8 cellular contexts compared by ENCODE assay signal in the genomic region with DNA sequence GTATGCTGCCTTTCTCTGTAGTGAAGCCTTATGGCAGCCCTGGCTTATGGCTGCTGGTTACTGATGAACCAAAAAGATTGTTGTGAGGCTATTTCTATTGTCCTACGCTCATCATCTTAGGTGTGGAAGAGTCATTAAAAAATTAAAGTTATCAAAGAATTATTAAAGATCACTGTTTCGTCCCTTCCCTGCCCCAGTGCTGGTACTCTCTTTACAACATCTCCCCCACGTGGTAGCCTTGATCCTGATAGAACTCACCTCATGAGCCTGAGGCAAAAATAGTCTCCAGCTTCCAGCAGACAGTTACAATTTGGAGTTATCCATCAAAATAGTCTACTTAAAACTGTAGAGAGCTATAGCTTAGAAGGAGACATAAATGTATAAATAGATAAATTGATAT.
DNase-seq lines count a peak whose midpoint lies in the region; ATAC-seq, FAIRE-seq and TF ChIP-seq lines count a peak whose summit lies in the region.

No MANE protein-coding gene starts in this region.

- peaks cover 30% of the 10 kb centered on the region for H3K27me3 ChIP-seq in endodermal cell (ENCODE audit: control insufficient read depth, insufficient read depth, low read length, poor library complexity, severe bottlenecking)
- H3K27me3 ChIP-seq in body of pancreas, result no peaks in the 10 kb centered on the region

- H3K4me1 Mint-ChIP-seq in Calu3 (ENCODE audit: low read depth, unreplicated experiment) (no peaks in the 10 kb centered on the region), endodermal cell (peaks cover 8% of the 10 kb centered on the region)

- H3K36me3 ChIP-seq in endodermal cell (ENCODE audit: control insufficient read depth, insufficient read depth, low read length), result no peaks in the 10 kb centered on the region
- H3K36me3 ChIP-seq in kidney (ENCODE audit: control insufficient read depth in 1 of 2, insufficient read depth in 2 of 2, low read length in 2 of 2), result no peaks in the 10 kb centered on the region
- no peaks in the 10 kb centered on the region for H3K36me3 ChIP-seq in body of pancreas (replicated peaks in 1 of 2; ENCODE audit: insufficient read depth in 1 of 2, low read depth in 2 of 2)

- TF ChIP-seq CTCF in Calu3 (IDR thresholded peaks at IDR 0.05; ENCODE audit: unreplicated experiment), result no peak
- peak; percentile 72 for TF ChIP-seq CTCF in endodermal cell (conservative IDR thresholded peaks at IDR 0.05)
- TF ChIP-seq CTCF in kidney (IDR thresholded peaks at IDR 0.05; ENCODE audit: borderline replicate concordance, extremely low read depth, insufficient read depth), result no peak
- no peak for TF ChIP-seq CTCF in body of pancreas (IDR thresholded peaks at IDR 0.05)

- WGBS in endodermal cell (ENCODE audit: insufficient coverage in 1 of 2, insufficient read length in 1 of 2), 2 experiments, result 37 to 52% methylated on average over 2 to 3 of the region's 3 CpGs
- WGBS in body of pancreas, 2 donors, result 17 to 26% methylated on average over 3 of the region's 3 CpGs

- H3K9me3 Mint-ChIP-seq in Calu3 (ENCODE audit: low read depth, unreplicated experiment), result no peaks in the 10 kb centered on the region
- H3K9me3 Mint-ChIP-seq in endodermal cell, result no peaks in the 10 kb centered on the region

- peak; percentile 46 for ATAC-seq in GM19351 (IDR thresholded peaks at IDR 0.05; ENCODE audit: unreplicated experiment)
- ATAC-seq in HG03439 (IDR thresholded peaks at IDR 0.05; ENCODE audit: unreplicated experiment), result peak; percentile 55
- no peak for ATAC-seq in body of pancreas

- H3K9ac ChIP-seq in endodermal cell (ENCODE audit: extremely low read depth, low read length, poor library complexity, severe bottlenecking) (no peak overlapping the region), kidney (ENCODE audit: low read length in 2 of 2) (no peak overlapping the region)

- H3K27ac ChIP-seq in endodermal cell (ENCODE audit: low read depth, low read length) (no peak overlapping the region), kidney (ENCODE audit: low read depth in 2 of 2, low read length in 2 of 2) (no peak overlapping the region), body of pancreas (no peak overlapping the region)

- H3K4me1 ChIP-seq in endodermal cell (ENCODE audit: control insufficient read depth, insufficient read depth, low read length) (peaks cover 11% of the 10 kb centered on the region), kidney (ENCODE audit: control insufficient read depth in 1 of 2, insufficient read depth in 1 of 2, low read depth in 1 of 2, low read length in 2 of 2) (no peaks in the 10 kb centered on the region), body of pancreas (no peaks in the 10 kb centered on the region)

- CTCF ChIA-PET in Calu3 (lab: Charles Lee), result interaction anchor here (0.8 to 1.0 kb wide), 2 partner anchors 110 to 129 kb away, joined by 4 to 6 read pairs; no protein-coding TSS in a partner anchor

- H3K36me3 Mint-ChIP-seq in Calu3 (ENCODE audit: insufficient read depth, unreplicated experiment) (no peaks in the 10 kb centered on the region), endodermal cell (ENCODE audit: low read depth) (no peaks in the 10 kb centered on the region)

- intact Hi-C loops in Calu3 (cut with micrococcal nuclease; ENCODE audit: unreplicated experiment) (loop anchor here (2.0 kb wide), 1 partner anchor 130 kb away; no protein-coding TSS in a partner anchor), kidney (cut with DNase I) (no loop called here), body of pancreas (cut with DNase I) (no loop called here)

- no TSS peak for BruUV-seq in Calu3 (replicated peaks; lab: Mats Ljungman, UMichigan)

- H3K4me3 Mint-ChIP-seq in Calu3 (ENCODE audit: low read depth, unreplicated experiment) (no peak overlapping the region), endodermal cell (no peak overlapping the region)

- DNase-seq in Calu3 (peak; percentile 1), endodermal cell (peak; percentile 58), kidney (no peak), DMS153 (lab: John Stamatoyannopoulos, UW) (no peak), body of pancreas (no peak)
- no peak for DNase-seq in stimulated activated CD4-positive, alpha-beta T cell treated with anti-CD3 and anti-CD28 coated beads, Interleukin-12 subunit alpha, Interleukin-12 subunit beta, amount 100 ng/mL, for 4 hours

- H3K9me3 ChIP-seq in endodermal cell (ENCODE audit: control insufficient read depth, low read length) (no peaks in the 10 kb centered on the region), kidney (ENCODE audit: control insufficient read depth in 1 of 2, low read length in 2 of 2) (no peaks in the 10 kb centered on the region), body of pancreas (no peaks in the 10 kb centered on the region)

- H3K27ac Mint-ChIP-seq in Calu3 (ENCODE audit: unreplicated experiment) (no peak overlapping the region), endodermal cell (no peak overlapping the region)

- no peak for FAIRE-seq in kidney (lab: Jason Lieb, UNC)

- no peak overlapping the region for H3K4me3 ChIP-seq in endodermal cell (ENCODE audit: low read length)
- H3K4me3 ChIP-seq in kidney (ENCODE audit: low read length in 2 of 2), result no peak overlapping the region
- H3K4me3 ChIP-seq in body of pancreas, result no peak overlapping the region

- TF ChIP-seq POLR2A in body of pancreas (IDR thresholded peaks at IDR 0.05), result no peak

- H3K27me3 Mint-ChIP-seq in Calu3 (ENCODE audit: unreplicated experiment) (peaks cover 23% of the 10 kb centered on the region), endodermal cell (ENCODE audit: insufficient read depth) (peaks cover 9% of the 10 kb centered on the region)

Comparison
In these comparisons a context has a peak if more than half of its experiments do, and no peak if none do; other contexts are left out.
1. DNase-seq: peak in Calu3 (single experiment) and endodermal cell (single experiment); none in kidney (single experiment), DMS153 (single experiment), stimulated activated CD4-positive, alpha-beta T cell treated with anti-CD3 and anti-CD28 coated beads, Interleukin-12 subunit alpha, Interleukin-12 subunit beta, amount 100 ng/mL, for 4 hours (single experiment) and body of pancreas (0 of 4).